Comparison of ENCODE assay signal across 15 cellular contexts in the genomic region with DNA sequence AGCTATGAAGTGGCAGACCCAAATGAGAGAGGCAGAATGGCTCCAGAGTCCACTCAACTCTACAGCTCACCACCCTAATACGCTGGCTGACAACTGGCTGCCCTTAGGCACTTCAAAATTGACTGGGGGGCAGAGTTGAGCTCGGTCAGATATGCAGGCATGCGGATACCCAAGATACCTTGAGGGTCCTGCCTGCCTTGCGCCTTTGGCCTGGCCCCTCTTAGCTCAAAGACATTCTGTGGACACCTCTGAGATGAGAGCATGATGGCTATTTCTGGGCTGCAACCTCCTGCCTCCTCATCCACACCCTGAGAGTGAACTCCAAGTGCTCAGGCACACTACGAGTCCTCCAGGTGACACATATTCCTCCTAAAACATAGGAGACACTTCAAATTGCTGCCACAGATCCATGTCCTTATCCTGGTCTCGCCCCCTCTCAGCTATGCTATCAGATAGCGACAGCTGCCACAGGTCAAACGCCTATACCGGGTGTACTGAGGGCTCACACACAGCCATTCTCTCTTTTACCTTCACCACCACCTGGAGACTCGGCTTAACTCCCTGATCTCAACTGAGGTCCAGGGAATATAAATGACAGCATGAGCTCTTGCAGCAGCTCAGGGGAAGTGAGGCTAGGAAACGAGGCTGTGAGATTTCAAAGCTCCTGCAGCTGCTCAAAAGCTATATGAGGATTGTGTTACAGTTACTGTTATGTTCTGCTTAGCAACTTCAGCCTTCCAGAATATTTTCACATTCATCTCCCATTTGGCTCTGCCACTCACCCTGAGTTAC.
"Had no signal": no experiment of that assay in that cellular context is flagged by ENCODE, and none has a peak within 500 bp of the region (broad histone marks: within the 10 kb centered on the region; RNA-seq: fewer than 3 reads in every experiment).

No MANE protein-coding gene starts in this region.

- H3K27me3 ChIP-seq: thyroid gland had no signal

- DNase-seq: activated CD4-positive, alpha-beta memory T cell treated with anti-CD3 and anti-CD28 coated beads for 36 hours; activated CD4-positive, alpha-beta T cell treated with anti-CD3 and anti-CD28 coated beads for 36 hours; activated effector memory CD4-positive, alpha-beta T cell treated with anti-CD3 and anti-CD28 coated beads, Interleukin-2, amount 50 U/mL, for 16 hours; activated T-cell treated with anti-CD3 and anti-CD28 coated beads, Interleukin-2, amount 50 U/mL, for 4 hours; erythroblast; islet precursor cell; left ventricle myocardium inferior; mesenchymal stem cell; thyroid gland had no signal

- H3K27ac Mint-ChIP-seq: activated CD4-positive, alpha-beta memory T cell treated with anti-CD3 and anti-CD28 coated beads for 36 hours; activated CD4-positive, alpha-beta T cell treated with anti-CD3 and anti-CD28 coated beads for 36 hours; activated naive CD4-positive, alpha-beta T cell treated with anti-CD3 and anti-CD28 coated beads, Interleukin-2, amount 50 U/mL, for 72 hours; stimulated activated memory B cell treated with anti-CD40 and anti-IgM and Interleukin-4, amounts not matched to agents 10 μg/mL and 1 μg/mL and 100 μg/mL, for 72 hours had no signal

- H3K9me3 Mint-ChIP-seq: activated CD4-positive, alpha-beta memory T cell treated with anti-CD3 and anti-CD28 coated beads for 36 hours; activated naive CD4-positive, alpha-beta T cell treated with anti-CD3 and anti-CD28 coated beads, Interleukin-2, amount 50 U/mL, for 72 hours; activated T-cell treated with anti-CD3 and anti-CD28 coated beads, Interleukin-2, amount 50 U/mL, for 4 hours; neural crest cell; stimulated activated memory B cell treated with anti-CD40 and anti-IgM and Interleukin-4, amounts not matched to agents 10 μg/mL and 1 μg/mL and 100 μg/mL, for 72 hours had no signal

- H3K4me1 Mint-ChIP-seq: activated CD4-positive, alpha-beta T cell treated with anti-CD3 and anti-CD28 coated beads for 36 hours; neural crest cell; stimulated activated memory B cell treated with anti-CD40 and anti-IgM and Interleukin-4, amounts not matched to agents 10 μg/mL and 1 μg/mL and 100 μg/mL, for 72 hours had no signal

- H3K4me3 ChIP-seq: dorsolateral prefrontal cortex, left ventricle myocardium inferior, thyroid gland had no signal

- H3K9me3 ChIP-seq: left ventricle myocardium inferior, thyroid gland had no signal

- H3K27ac ChIP-seq: left ventricle myocardium inferior, thyroid gland, VCaP had no signal

- H3K4me1 ChIP-seq: left ventricle myocardium inferior, thyroid gland had no signal

- H3K36me3 ChIP-seq: left ventricle myocardium inferior, thyroid gland had no signal

- H3K36me3 Mint-ChIP-seq: activated CD4-positive, alpha-beta memory T cell treated with anti-CD3 and anti-CD28 coated beads for 36 hours; activated naive CD4-positive, alpha-beta T cell treated with anti-CD3 and anti-CD28 coated beads, Interleukin-2, amount 50 U/mL, for 72 hours; stimulated activated memory B cell treated with anti-CD40 and anti-IgM and Interleukin-4, amounts not matched to agents 10 μg/mL and 1 μg/mL and 100 μg/mL, for 72 hours had no signal

- H3K4me3 Mint-ChIP-seq: activated CD4-positive, alpha-beta memory T cell treated with anti-CD3 and anti-CD28 coated beads for 36 hours; activated CD4-positive, alpha-beta T cell treated with anti-CD3 and anti-CD28 coated beads for 36 hours; activated T-cell treated with anti-CD3 and anti-CD28 coated beads, Interleukin-2, amount 50 U/mL, for 4 hours; neural crest cell; stimulated activated memory B cell treated with anti-CD40 and anti-IgM and Interleukin-4, amounts not matched to agents 10 μg/mL and 1 μg/mL and 100 μg/mL, for 72 hours had no signal

- ATAC-seq: activated CD4-positive, alpha-beta T cell treated with anti-CD3 and anti-CD28 coated beads for 36 hours; activated naive CD4-positive, alpha-beta T cell treated with anti-CD3 and anti-CD28 coated beads, Interleukin-2, amount 50 U/mL, for 72 hours; activated T-cell treated with anti-CD3 and anti-CD28 coated beads, Interleukin-2, amount 50 U/mL, for 4 hours; sciatic nerve; stimulated activated memory B cell treated with anti-CD40 and anti-IgM and Interleukin-4, amounts not matched to agents 10 μg/mL and 1 μg/mL and 100 μg/mL, for 72 hours had no signal
